ENCODE assay signal across 1 cellular context in the genomic region with DNA sequence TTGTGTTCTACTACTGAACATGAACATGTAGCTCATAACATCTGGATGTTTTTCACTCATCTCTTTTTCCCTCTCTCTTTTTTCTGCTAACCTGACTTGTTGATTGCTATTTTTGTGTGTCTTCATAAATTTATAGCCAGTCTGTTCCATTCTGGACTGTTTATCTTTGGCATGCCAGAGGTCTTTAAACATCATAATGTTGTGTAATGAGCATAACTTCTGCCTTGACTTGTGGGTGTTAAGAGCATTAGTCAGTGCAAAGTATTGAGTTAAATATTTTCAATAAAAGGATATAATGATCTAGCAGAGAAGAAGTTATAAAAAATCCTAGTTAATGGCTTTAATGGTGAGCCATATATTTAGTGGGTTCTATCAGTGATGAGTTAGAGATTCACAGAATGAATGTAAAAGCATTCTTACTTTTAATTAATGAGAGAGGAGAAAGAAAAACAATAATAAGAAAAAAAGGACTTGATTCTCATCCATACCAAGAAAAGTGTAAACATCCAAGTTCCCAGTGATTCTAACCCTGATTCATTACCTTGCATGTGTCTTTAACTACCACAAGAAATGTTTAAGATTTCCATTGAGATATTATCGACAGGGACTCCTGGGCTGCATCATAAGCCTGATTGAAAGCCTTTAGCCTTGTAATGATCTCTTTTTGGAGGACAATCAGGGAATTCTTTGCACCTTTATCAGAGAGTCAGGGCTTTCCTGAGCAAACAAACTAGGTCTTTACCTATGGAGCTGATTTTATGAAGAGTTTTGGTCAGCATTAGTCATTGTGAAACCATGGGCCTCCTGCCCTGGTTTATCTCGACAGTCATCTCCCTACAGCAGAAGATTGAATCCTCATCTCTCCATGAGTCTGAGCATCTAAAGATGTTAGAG.
A peak's percentile ranks its signal among the peaks of the same experiment; 100 is the strongest.
TF ChIP-seq lines count a peak whose summit lies in the region.

No MANE protein-coding gene starts in this region.

TF ChIP-seq in IMR-90, 13 proteins besides CTCF, POLR2A, EP300 and RAD21:
- TF ChIP-seq CEBPB (IDR thresholded peaks at IDR 0.05; ENCODE audit: low read depth, low read length) (peak; percentile 95), FOS (IDR thresholded peaks at IDR 0.05; ENCODE audit: low read depth, low read length) (0 out of 2 replicates have a peak, but pooled peaks have one; percentile 26), BHLHE40 (IDR thresholded peaks at IDR 0.05; ENCODE audit: low read depth, low read length) (peak; percentile 45; the same call in 1 of the 2 replicates), RFX5 (IDR thresholded peaks at IDR 0.05; ENCODE audit: low read depth, low read length) (no peak)
